ENCODE assay signal across 8 cellular contexts in the genomic region with DNA sequence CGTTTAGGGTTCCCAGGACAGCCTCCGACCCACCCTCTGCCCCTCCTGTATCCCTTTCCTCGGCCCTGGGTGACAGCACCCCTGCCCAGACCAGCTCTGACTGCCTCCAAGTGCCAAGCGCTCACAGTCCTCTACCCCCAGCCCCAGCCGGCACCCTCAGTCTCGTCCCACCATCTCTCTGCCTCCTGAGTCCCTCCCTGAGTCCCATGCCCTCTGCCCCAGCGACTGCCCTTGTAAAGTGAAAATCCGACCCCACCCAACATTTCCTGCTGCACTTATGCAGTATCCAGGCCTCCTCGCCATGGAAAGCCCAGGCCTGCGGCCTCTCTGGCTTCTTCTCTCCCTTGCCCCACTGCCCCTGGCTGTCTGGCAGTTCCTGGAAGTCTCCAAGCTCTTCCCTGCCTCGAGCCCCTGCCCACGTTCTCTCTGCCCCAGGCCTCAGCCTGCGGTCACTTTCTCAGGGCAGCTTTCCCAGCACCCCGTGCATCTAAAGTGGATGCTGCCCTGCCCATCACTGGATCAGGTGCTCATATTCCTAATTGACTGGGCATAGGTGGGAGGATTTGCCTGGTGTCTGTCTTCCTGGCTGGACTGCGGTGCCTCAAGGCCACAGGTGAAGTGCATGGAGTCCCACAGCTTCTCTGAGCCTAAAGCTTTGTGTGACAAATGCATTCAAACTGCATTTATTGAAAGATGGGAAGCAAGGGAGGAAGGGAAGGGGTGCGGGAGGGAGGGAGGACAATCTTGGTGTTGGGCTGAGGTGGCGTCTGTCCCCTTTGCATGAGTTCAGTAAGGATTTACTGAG. TPM values are rescaled to one million over a fixed set of nuclear protein-coding genes. Genes with fewer than 3 reads are reported as not detected.
DNase-seq lines count a peak whose midpoint lies in the region; ATAC-seq, FAIRE-seq and TF ChIP-seq lines count a peak whose summit lies in the region.
"Had no signal": no experiment of that assay in that cellular context is flagged by ENCODE, and none has a peak within 500 bp of the region (broad histone marks: within the 10 kb centered on the region; RNA-seq: fewer than 3 reads in every experiment).

No MANE protein-coding gene starts in this region.

- H3K14ac ChIP-seq in H1 (ENCODE audit: insufficient read length): no peak overlapping the region

- H3K27ac Mint-ChIP-seq in T-cell: peak overlapping the region; percentile 96 to 97

- H2AK5ac ChIP-seq in H1 (ENCODE audit: low read depth, low read length): no peak overlapping the region

- H3K79me2 ChIP-seq in H1 (ENCODE audit: control insufficient read depth in 1 of 2, insufficient read depth in 2 of 2, low read length in 2 of 2): no peaks in the 10 kb centered on the region

- H3K4me3 Mint-ChIP-seq in T-cell: peak overlapping the region; percentile 74 to 85 (median 82)
- H3K4me3 Mint-ChIP-seq: nephron had no signal

- H4K5ac ChIP-seq in H1 (ENCODE audit: insufficient read length, low read depth, low read length): no peak overlapping the region

- TF ChIP-seq RAD21 in H1 (IDR thresholded peaks at IDR 0.05 in 1 of 2, conservative IDR thresholded peaks at IDR 0.05 in 1 of 2; ENCODE audit: low read depth in 2 of 2, low read length in 2 of 2): no peak

- no peak overlapping the region for H3K27ac ChIP-seq in H1 (ENCODE audit: low read depth, low read length)
- H3K27ac ChIP-seq in spleen: peak overlapping the region; percentile 1 to 87 (median 68)
- H3K27ac ChIP-seq in ascending aorta: no peak overlapping the region
- H3K27ac ChIP-seq: SJSA1 had no signal

- no peak for TF ChIP-seq EP300 in H1 (IDR thresholded peaks at IDR 0.05; ENCODE audit: borderline replicate concordance in 1 of 2, low read depth in 2 of 2, low read length in 2 of 2)

- H2BK15ac ChIP-seq in H1 (ENCODE audit: low read length): peak overlapping the region; percentile 31; the same call in 1 of the 2 replicates

- no peak for FAIRE-seq in H1 (lab: Jason Lieb, UNC)

- H3K4me2 ChIP-seq in H1 (ENCODE audit: insufficient read depth in 1 of 2, low read depth in 2 of 2, low read length in 2 of 2): no peak overlapping the region

- no peaks in the 10 kb centered on the region for H3K9me3 ChIP-seq in H1 (ENCODE audit: insufficient read depth in 2 of 2, low read depth in 1 of 2, low read length in 1 of 2)
- H3K9me3 ChIP-seq in spleen: no peaks in the 10 kb centered on the region
- no peaks in the 10 kb centered on the region for H3K9me3 ChIP-seq in ascending aorta

- H3K4ac ChIP-seq in H1 (replicated peaks; ENCODE audit: insufficient read length, low read depth, low read length): no peak overlapping the region

- CTCF ChIA-PET in T-cell (lab: Charles Lee) (interaction anchor here (0.9 to 4.1 kb wide), 5 partner anchors 31 to 88 kb away, joined by 3 to 20 read pairs (median 3); no protein-coding TSS in a partner anchor), H1 (lab: Charles Lee; ENCODE audit: partially characterized antibody) (interaction anchor here (0.7 to 7.9 kb wide), 16 partner anchors 9 to 288 kb away, joined by 3 to 77 read pairs (median 6); partner anchors contain the start of gene IL2RB)

- H3K23me2 ChIP-seq in H1 (ENCODE audit: low read depth, low read length): no peaks in the 10 kb centered on the region

- no peak overlapping the region for H4K91ac ChIP-seq in H1 (replicated peaks; ENCODE audit: insufficient read length, low read length)

- no peak for ATAC-seq in T-cell (replicated peaks in 1 of 4)

- H4K8ac ChIP-seq in H1 (ENCODE audit: extremely low read depth, insufficient read depth, low read length): no peak overlapping the region

- no peaks in the 10 kb centered on the region for H3K9me3 Mint-ChIP-seq in T-cell
- H3K9me3 Mint-ChIP-seq: nephron had no signal

- H3K56ac ChIP-seq in H1 (replicated peaks; ENCODE audit: insufficient read length, low read depth, low read length): no peak overlapping the region

- no peak overlapping the region for H2AFZ ChIP-seq in H1 (ENCODE audit: low read length)

- WGBS in H1 (ENCODE audit: extremely low coverage in 1 of 2, insufficient coverage in 1 of 2, insufficient read length in 1 of 2, insufficient replicate concordance in 2 of 2, low coverage in 1 of 2, low lambda C conversion rate in 2 of 2, missing lambda C conversion rate in 1 of 2), 2 experiments: 79% methylated on average over 16 of the region's 17 CpGs; no CpG with 5 or more reads in 1 of the 2 experiments
- 57 to 72% (median 65%) methylated on average over 17 of the region's 17 CpGs for WGBS in spleen, 5 donors

- no peak overlapping the region for H2BK5ac ChIP-seq in H1 (ENCODE audit: low read depth, low read length)

- H3K9ac ChIP-seq in H1 (replicated peaks in 1 of 4; ENCODE audit: extremely low read depth in 1 of 4, low read depth in 3 of 4, low read length in 3 of 4): no peak overlapping the region

- H3K36me3 ChIP-seq in H1 (ENCODE audit: control insufficient read depth in 2 of 4, insufficient read depth in 4 of 4, low read length in 3 of 4) (no peaks in the 10 kb centered on the region), spleen (no peaks in the 10 kb centered on the region), ascending aorta (no peaks in the 10 kb centered on the region)
- H3K36me3 ChIP-seq: SJSA1 had no signal

- H3K23ac ChIP-seq in H1 (ENCODE audit: insufficient read length): no peak overlapping the region

- no peaks in the 10 kb centered on the region for H4K20me1 ChIP-seq in H1 (replicated peaks in 1 of 2; ENCODE audit: control insufficient read depth in 1 of 2, insufficient read depth in 2 of 2, low read length in 2 of 2)

- no peak for DNase-seq in T-cell
- no peak for DNase-seq in H1 (ENCODE audit: low read depth in 1 of 2, low spot score in 2 of 2)
- peak; percentile 78 for DNase-seq in spleen
- DNase-seq in NCI-H446 (lab: John Stamatoyannopoulos, UW): no peak
- DNase-seq in ascending aorta (ENCODE audit: low spot score in 2 of 2): no peak
- DNase-seq: NCI-H146 had no signal

- no peak overlapping the region for H2BK20ac ChIP-seq in H1 (ENCODE audit: low read length)

- POLR2A ChIA-PET in T-cell (lab: Charles Lee) (no interaction called here), H1 (lab: Charles Lee; ENCODE audit: partially characterized antibody) (interaction anchor here (1.7 to 2.1 kb wide), 2 partner anchors 21 to 30 kb away, joined by 4 to 8 read pairs; partner anchors contain the start of gene C1QTNF6)

- TF ChIP-seq POLR2A in H1 (IDR thresholded peaks at IDR 0.05; ENCODE audit: control extremely low read depth in 1 of 2, low read depth in 2 of 2, low read length in 2 of 2) (no peak), spleen (IDR thresholded peaks at IDR 0.05) (no peak)

- H3K79me1 ChIP-seq in H1 (ENCODE audit: low read depth, low read length): no peaks in the 10 kb centered on the region

- H3K27me3 Mint-ChIP-seq in T-cell: no peaks in the 10 kb centered on the region

- H2BK120ac ChIP-seq in H1 (replicated peaks; ENCODE audit: low read depth, low read length): no peak overlapping the region

- H3K4me1 Mint-ChIP-seq in T-cell: peaks cover 77 to 91% (median 90%) of the 10 kb centered on the region in 3 donors

- intact Hi-C loops in spleen (cut with DNase I; ENCODE audit: low total_unique reads) (loop anchor here (2.0 kb wide), 1 partner anchor 29 kb away; no protein-coding TSS in a partner anchor), ascending aorta (cut with DNase I) (loop anchor here (5.0 kb wide), 1 partner anchor 390 kb away; the partner anchor contains the start of gene IFT27)

- TF ChIP-seq CTCF in H1 (IDR thresholded peaks at IDR 0.05; ENCODE audit: control extremely low read depth in 1 of 3, insufficient read depth in 1 of 3, low read depth in 1 of 3, low read length in 3 of 3) (no peak), spleen (IDR thresholded peaks at IDR 0.05 in 8 of 11, conservative IDR thresholded peaks at IDR 0.05 in 3 of 11) (no peak), ascending aorta (IDR thresholded peaks at IDR 0.05) (no peak)

- no peaks in the 10 kb centered on the region for H3K36me3 Mint-ChIP-seq in T-cell

- H3K4me1 ChIP-seq in H1 (replicated peaks in 1 of 4; ENCODE audit: control insufficient read depth in 3 of 4, insufficient read depth in 4 of 4, low read length in 3 of 4) (peaks cover 0 to 11% (median 4%) of the 10 kb centered on the region in 4 experiments; a peak in 4 of 7 replicates), spleen (peaks cover 13 to 81% (median 57%) of the 10 kb centered on the region in 6 donors), ascending aorta (peaks cover 0 to 9% of the 10 kb centered on the region in 2 donors)

- H3K18ac ChIP-seq in H1 (ENCODE audit: extremely low read depth, low read length): no peak overlapping the region

- no peaks in the 10 kb centered on the region; a peak in 1 of 7 replicates for H3K27me3 ChIP-seq in H1 (replicated peaks in 1 of 4; ENCODE audit: control insufficient read depth in 3 of 4, extremely low read depth in 1 of 4, insufficient read depth in 3 of 4, low read length in 3 of 4)
- H3K27me3 ChIP-seq in spleen (replicated peaks in 1 of 7): no peaks in the 10 kb centered on the region
- no peaks in the 10 kb centered on the region for H3K27me3 ChIP-seq in ascending aorta

- H3K4me3 ChIP-seq in H1 (ENCODE audit: extremely low read depth in 1 of 4, insufficient read depth in 2 of 4, low read depth in 3 of 4, low read length in 4 of 4) (no peak overlapping the region), spleen (peak overlapping the region in 3 of 8 donors; percentile 17 to 61 (median 19)), ascending aorta (no peak overlapping the region)
- H3K4me3 ChIP-seq: SJSA1 had no signal

- H2BK12ac ChIP-seq in H1 (ENCODE audit: low read depth, low read length): no peak overlapping the region; the same call in 1 of the 2 replicates

RNA-seq across cellular contexts. Expression of gene IL2RB, which starts 17.7 kb away (rescaled TPM):
- total RNA-seq in T-cell: 100 to 1,000 TPM in 2 of 5 donors, 10 to 100 TPM in 3; 53.6 to 118 (median 98.1) TPM
- total RNA-seq in H1 (2021; fragmentation: NEBNext Ultra II Directional; extraction: Animal tissue kit (Norgen Biotek cat#: 25700)): 0.67 and 1.3 TPM in 2 replicates
- polyA plus RNA-seq in H1 (2011; rRNA removed): 0.67 and 1.1 TPM in 2 replicates
- polyA plus RNA-seq in H1 (2011; cell fraction: cytosol; rRNA removed): 0.48 TPM
- 0.96 TPM for polyA plus RNA-seq in H1 (2011; cell fraction: nucleus; rRNA removed)
- polyA plus RNA-seq in H1 (2012, experiment 1 of 2): 0.55 to 0.76 TPM (median 0.72 TPM) in 4 replicates
- 0.80 TPM for polyA plus RNA-seq in H1 (2012, experiment 2 of 2)
- 1.6 TPM for polyA plus RNA-seq in H1 (2013, experiment 1 of 2)
- polyA plus RNA-seq in H1 (2013, experiment 2 of 2): 1.6 TPM
- 0.85 and 1.0 TPM in 2 replicates for polyA minus RNA-seq in H1 (2011; rRNA and poly(A)+ RNA removed)
- polyA minus RNA-seq in H1 (2011; cell fraction: cytosol; rRNA and poly(A)+ RNA removed): 1.0 TPM
- polyA minus RNA-seq in H1 (2011; cell fraction: nucleus; rRNA and poly(A)+ RNA removed): 0.60 TPM
- total RNA-seq in spleen: 10 to 100 TPM; 20.6 to 75.2 (median 51.5) TPM
- polyA plus RNA-seq in spleen: 1 to 10 TPM; 3.7 to 5.9 (median 3.9) TPM
- total RNA-seq in ascending aorta: 0.96 TPM
- total RNA-seq: SJSA1 had no signal

RNA-seq across cellular contexts. Expression of gene C1QTNF6, which starts 20.7 kb away (rescaled TPM):
- total RNA-seq in T-cell (10 to 100 TPM in 4 of 5 donors, 1 to 10 TPM in 1; 9.0 to 26.4 (median 22.0) TPM), spleen (10 to 100 TPM in 1 of 7 donors, 1 to 10 TPM in 6; 5.3 to 10.3 (median 6.9) TPM), ascending aorta (4.6 TPM)
- 3.1 and 4.6 TPM in 2 replicates for total RNA-seq in H1 (2021; fragmentation: NEBNext Ultra II Directional; extraction: Animal tissue kit (Norgen Biotek cat#: 25700))
- polyA plus RNA-seq in H1 (2011; rRNA removed) (5.9 and 6.5 TPM in 2 replicates), spleen (1 to 10 TPM; 7.7 to 8.9 (median 8.8) TPM)
- polyA plus RNA-seq in H1 (2011; cell fraction: cytosol; rRNA removed): 5.7 TPM
- 17.9 TPM for polyA plus RNA-seq in H1 (2011; cell fraction: nucleus; rRNA removed)
- 4.9 to 6.3 TPM (median 5.5 TPM) in 4 replicates for polyA plus RNA-seq in H1 (2012, experiment 1 of 2)
- polyA plus RNA-seq in H1 (2012, experiment 2 of 2): 2.6 TPM
- polyA plus RNA-seq in H1 (2013, experiment 1 of 2): 5.6 TPM
- 6.5 TPM for polyA plus RNA-seq in H1 (2013, experiment 2 of 2)
- 5.3 and 5.7 TPM in 2 replicates for polyA minus RNA-seq in H1 (2011; rRNA and poly(A)+ RNA removed)
- polyA minus RNA-seq in H1 (2011; cell fraction: cytosol; rRNA and poly(A)+ RNA removed): 2.9 TPM
- 11.6 TPM for polyA minus RNA-seq in H1 (2011; cell fraction: nucleus; rRNA and poly(A)+ RNA removed)

RNA-seq across cellular contexts. Expression of gene SSTR3, which starts 44.9 kb away (rescaled TPM):
- total RNA-seq in T-cell (1 to 10 TPM; 4.6 to 8.7 (median 5.3) TPM), spleen (1 to 10 TPM in 3 of 7 donors, under 1 TPM in 4; 0.56 to 2.0 (median 0.95) TPM), ascending aorta (not detected)
- total RNA-seq in H1 (2021; fragmentation: NEBNext Ultra II Directional; extraction: Animal tissue kit (Norgen Biotek cat#: 25700)): 0.22 and 0.54 TPM in 2 replicates
- polyA plus RNA-seq in H1 (2011; rRNA removed) (0.61 and 0.77 TPM in 2 replicates), spleen (1 to 10 TPM; 1.2 to 2.0 (median 1.5) TPM)
- 0.54 TPM for polyA plus RNA-seq in H1 (2011; cell fraction: cytosol; rRNA removed)
- 0.53 TPM for polyA plus RNA-seq in H1 (2011; cell fraction: nucleus; rRNA removed)
- polyA plus RNA-seq in H1 (2012, experiment 1 of 2): 0.47 to 1.0 TPM (median 0.80 TPM) in 4 replicates
- polyA plus RNA-seq in H1 (2012, experiment 2 of 2): 0.73 TPM
- 0.14 TPM for polyA plus RNA-seq in H1 (2013, experiment 1 of 2)
- polyA plus RNA-seq in H1 (2013, experiment 2 of 2): 0.17 TPM
- 0.35 and 1.2 TPM in 2 replicates for polyA minus RNA-seq in H1 (2011; rRNA and poly(A)+ RNA removed)
- 0.73 TPM for polyA minus RNA-seq in H1 (2011; cell fraction: cytosol; rRNA and poly(A)+ RNA removed)
- polyA minus RNA-seq in H1 (2011; cell fraction: nucleus; rRNA and poly(A)+ RNA removed): 0.50 TPM
- total RNA-seq: SJSA1 had no signal

RNA-seq across cellular contexts. Expression of gene TMPRSS6, which starts 57.9 kb away (rescaled TPM):
- total RNA-seq in T-cell: 1 to 10 TPM in 3 of 5 donors, under 1 TPM in 2; 0.40 to 1.3 (median 1.1) TPM
- not detected in 2 replicates for total RNA-seq in H1 (2021; fragmentation: NEBNext Ultra II Directional; extraction: Animal tissue kit (Norgen Biotek cat#: 25700))
- 0.02 and 0.05 TPM in 2 replicates for polyA plus RNA-seq in H1 (2011; rRNA removed)
- polyA plus RNA-seq in H1 (2011; cell fraction: cytosol; rRNA removed): 0.06 TPM
- polyA plus RNA-seq in H1 (2011; cell fraction: nucleus; rRNA removed): 0.19 TPM
- 0.13 to 0.27 TPM (median 0.19 TPM) in 4 replicates for polyA plus RNA-seq in H1 (2012, experiment 1 of 2)
- 0.09 TPM for polyA plus RNA-seq in H1 (2012, experiment 2 of 2)
- polyA plus RNA-seq in H1 (2013, experiment 1 of 2): 0.02 TPM
- polyA plus RNA-seq in H1 (2013, experiment 2 of 2): 0.02 TPM
- polyA minus RNA-seq in H1 (2011; rRNA and poly(A)+ RNA removed): not detected in 2 replicates
- polyA minus RNA-seq in H1 (2011; cell fraction: cytosol; rRNA and poly(A)+ RNA removed): not detected
- polyA minus RNA-seq in H1 (2011; cell fraction: nucleus; rRNA and poly(A)+ RNA removed): not detected
- under 1 TPM in 2 of 7 donors, not detected in 5; 0.54 to 0.55 TPM for total RNA-seq in spleen
- under 1 TPM; 0.09 to 0.28 (median 0.26) TPM for polyA plus RNA-seq in spleen
- total RNA-seq in ascending aorta: not detected
- total RNA-seq: SJSA1 had no signal

Comparison
In these comparisons a context has a peak if more than half of its experiments do, and no peak if none do; other contexts are left out.
1. H3K27ac ChIP-seq: peak in spleen (8 of 8); none in H1 (single experiment) and ascending aorta (0 of 2).